Comparison of ENCODE assay signal across 1 cellular context in genomic region chr16:17828012-17828411, GRCh38.
TF ChIP-seq lines count a peak whose summit lies in the region.

No MANE protein-coding gene starts in this region.

TF ChIP-seq in IMR-90, 13 proteins besides CTCF, POLR2A, EP300 and RAD21:
- TF ChIP-seq MAFK (IDR thresholded peaks at IDR 0.05; ENCODE audit: low read depth, low read length) (peak; percentile 86), CHD1 (IDR thresholded peaks at IDR 0.05; ENCODE audit: low read depth, low read length) (no peak), MXI1 (IDR thresholded peaks at IDR 0.05; ENCODE audit: borderline replicate concordance, low read depth, low read length) (no peak), RFX5 (IDR thresholded peaks at IDR 0.05; ENCODE audit: low read depth, low read length) (no peak), NFE2L2 (IDR thresholded peaks at IDR 0.05; ENCODE audit: low read depth, low read length) (peak; percentile 94), USF2 (IDR thresholded peaks at IDR 0.05; ENCODE audit: low read depth, low read length) (no peak), BHLHE40 (IDR thresholded peaks at IDR 0.05; ENCODE audit: low read depth, low read length) (no peak), SMC3 (IDR thresholded peaks at IDR 0.05; ENCODE audit: low read depth, low read length) (no peak), MAZ (IDR thresholded peaks at IDR 0.05; ENCODE audit: borderline replicate concordance, low read depth, low read length) (no peak), RCOR1 (IDR thresholded peaks at IDR 0.05; ENCODE audit: insufficient replicate concordance, low read length) (no peak)
